1 cellular context compared by ENCODE assay signal in the genomic region with DNA sequence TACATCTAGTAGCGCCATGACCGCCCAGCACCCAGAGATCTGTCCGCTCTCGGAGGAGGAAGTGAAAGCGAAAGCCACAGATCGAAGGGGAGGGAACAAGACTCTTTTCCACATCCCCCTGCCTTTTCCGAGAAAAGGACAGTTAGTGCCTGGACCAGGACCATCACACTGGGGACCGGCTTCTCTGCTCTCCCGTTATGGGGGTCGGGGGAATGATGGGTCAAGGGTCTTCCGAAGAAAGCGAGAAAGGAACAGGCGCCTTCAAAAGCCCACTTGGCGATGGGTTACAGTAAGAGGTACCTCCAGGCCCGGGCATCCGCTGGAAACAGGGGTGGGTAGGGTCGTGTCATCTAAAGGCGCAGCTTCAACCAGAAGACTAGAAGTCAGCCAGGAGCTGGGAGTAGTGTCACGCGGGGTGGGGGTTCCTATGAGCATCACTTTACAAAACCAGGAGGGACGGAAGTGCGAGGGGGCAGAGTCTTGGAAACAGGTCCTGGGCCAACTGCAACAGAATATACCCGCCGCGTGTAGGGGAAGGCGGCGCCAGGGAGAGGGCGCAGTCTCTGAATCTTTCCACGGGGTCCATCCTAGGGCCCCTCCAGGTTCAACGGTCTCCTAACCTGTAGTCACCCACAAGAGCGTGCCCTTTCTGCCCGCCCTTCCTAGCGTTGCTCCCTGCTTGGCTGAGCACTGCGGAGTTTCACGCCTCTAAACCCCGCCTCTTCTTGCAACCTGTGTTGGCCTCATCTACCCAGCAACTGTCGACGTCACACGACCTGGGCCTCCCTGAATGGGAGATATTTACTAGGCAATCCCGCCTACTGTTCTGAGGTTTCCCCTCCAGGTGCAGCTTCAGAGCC.
A peak's percentile ranks its signal among the peaks of the same experiment; 100 is the strongest.
TF ChIP-seq lines count a peak whose summit lies in the region.

TSS of gene PSMB8 (minus strand) at position 69 of the 860 bp plus-strand sequence. CDS start at position 18, 51 bp downstream.

TF ChIP-seq in HepG2, 621 proteins besides CTCF, POLR2A, EP300 and RAD21 (continued from another document and continues in another):
- TF ChIP-seq, protein P1, sequence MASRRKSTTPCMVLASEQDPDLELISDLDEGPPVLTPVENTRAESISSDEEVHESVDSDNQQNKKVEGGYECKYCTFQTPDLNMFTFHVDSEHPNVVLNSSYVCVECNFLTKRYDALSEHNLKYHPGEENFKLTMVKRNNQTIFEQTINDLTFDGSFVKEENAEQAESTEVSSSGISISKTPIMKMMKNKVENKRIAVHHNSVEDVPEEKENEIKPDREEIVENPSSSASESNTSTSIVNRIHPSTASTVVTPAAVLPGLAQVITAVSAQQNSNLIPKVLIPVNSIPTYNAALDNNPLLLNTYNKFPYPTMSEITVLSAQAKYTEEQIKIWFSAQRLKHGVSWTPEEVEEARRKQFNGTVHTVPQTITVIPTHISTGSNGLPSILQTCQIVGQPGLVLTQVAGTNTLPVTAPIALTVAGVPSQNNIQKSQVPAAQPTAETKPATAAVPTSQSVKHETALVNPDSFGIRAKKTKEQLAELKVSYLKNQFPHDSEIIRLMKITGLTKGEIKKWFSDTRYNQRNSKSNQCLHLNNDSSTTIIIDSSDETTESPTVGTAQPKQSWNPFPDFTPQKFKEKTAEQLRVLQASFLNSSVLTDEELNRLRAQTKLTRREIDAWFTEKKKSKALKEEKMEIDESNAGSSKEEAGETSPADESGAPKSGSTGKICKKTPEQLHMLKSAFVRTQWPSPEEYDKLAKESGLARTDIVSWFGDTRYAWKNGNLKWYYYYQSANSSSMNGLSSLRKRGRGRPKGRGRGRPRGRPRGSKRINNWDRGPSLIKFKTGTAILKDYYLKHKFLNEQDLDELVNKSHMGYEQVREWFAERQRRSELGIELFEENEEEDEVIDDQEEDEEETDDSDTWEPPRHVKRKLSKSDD (CRISPR knock-in tag; IDR thresholded peaks at IDR 0.05; ENCODE audit: low read depth): peak; percentile 13; the same call in 1 of the 2 replicates
- TF ChIP-seq ZNF788 (CRISPR knock-in tag; IDR thresholded peaks at IDR 0.05; ENCODE audit: borderline replicate concordance) (0 out of 2 replicates have a peak, but pooled peaks have one; percentile 40), KDM4B (CRISPR knock-in tag; IDR thresholded peaks at IDR 0.05) (peak; percentile 25; the same call in 1 of the 2 replicates), HDAC1 (CRISPR knock-in tag; IDR thresholded peaks at IDR 0.05) (peak; percentile 67), STAG1 (CRISPR knock-in tag; IDR thresholded peaks at IDR 0.05) (no peak), DMTF1 (CRISPR knock-in tag; IDR thresholded peaks at IDR 0.05) (no peak), ZNF678 (CRISPR knock-in tag; IDR thresholded peaks at IDR 0.05) (peak; percentile 44; the same call in 1 of the 2 replicates), HNF1B (CRISPR knock-in tag; IDR thresholded peaks at IDR 0.05) (peak; percentile 63; the same call in 1 of the 2 replicates), IRF2 (CRISPR knock-in tag; IDR thresholded peaks at IDR 0.05) (peak; percentile 100), GATAD1 (CRISPR knock-in tag; IDR thresholded peaks at IDR 0.05) (0 out of 2 replicates have a peak, but pooled peaks have one; percentile 34), ATF2 (CRISPR knock-in tag; IDR thresholded peaks at IDR 0.05) (0 out of 2 replicates have a peak, but pooled peaks have one; percentile 15), SRSF1 (optimal IDR thresholded peaks at IDR 0.05; ENCODE audit: low read depth, low read length) (peak; percentile 30), DDIT3 (CRISPR knock-in tag; IDR thresholded peaks at IDR 0.05) (0 out of 2 replicates have a peak, but pooled peaks have one; percentile 35), PREB (CRISPR knock-in tag; IDR thresholded peaks at IDR 0.05) (peak; percentile 5; the same call in 1 of the 2 replicates), ZNF574 (CRISPR knock-in tag; IDR thresholded peaks at IDR 0.05) (peak; percentile 56), HOXA7 (CRISPR knock-in tag; IDR thresholded peaks at IDR 0.05) (no peak)
- TF ChIP-seq, protein P2, sequence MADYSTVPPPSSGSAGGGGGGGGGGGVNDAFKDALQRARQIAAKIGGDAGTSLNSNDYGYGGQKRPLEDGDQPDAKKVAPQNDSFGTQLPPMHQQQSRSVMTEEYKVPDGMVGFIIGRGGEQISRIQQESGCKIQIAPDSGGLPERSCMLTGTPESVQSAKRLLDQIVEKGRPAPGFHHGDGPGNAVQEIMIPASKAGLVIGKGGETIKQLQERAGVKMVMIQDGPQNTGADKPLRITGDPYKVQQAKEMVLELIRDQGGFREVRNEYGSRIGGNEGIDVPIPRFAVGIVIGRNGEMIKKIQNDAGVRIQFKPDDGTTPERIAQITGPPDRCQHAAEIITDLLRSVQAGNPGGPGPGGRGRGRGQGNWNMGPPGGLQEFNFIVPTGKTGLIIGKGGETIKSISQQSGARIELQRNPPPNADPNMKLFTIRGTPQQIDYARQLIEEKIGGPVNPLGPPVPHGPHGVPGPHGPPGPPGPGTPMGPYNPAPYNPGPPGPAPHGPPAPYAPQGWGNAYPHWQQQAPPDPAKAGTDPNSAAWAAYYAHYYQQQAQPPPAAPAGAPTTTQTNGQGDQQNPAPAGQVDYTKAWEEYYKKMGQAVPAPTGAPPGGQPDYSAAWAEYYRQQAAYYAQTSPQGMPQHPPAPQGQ (CRISPR knock-in tag; IDR thresholded peaks at IDR 0.05; ENCODE audit: borderline replicate concordance): 0 out of 2 replicates have a peak, but pooled peaks have one; percentile 42
- TF ChIP-seq, protein P3, sequence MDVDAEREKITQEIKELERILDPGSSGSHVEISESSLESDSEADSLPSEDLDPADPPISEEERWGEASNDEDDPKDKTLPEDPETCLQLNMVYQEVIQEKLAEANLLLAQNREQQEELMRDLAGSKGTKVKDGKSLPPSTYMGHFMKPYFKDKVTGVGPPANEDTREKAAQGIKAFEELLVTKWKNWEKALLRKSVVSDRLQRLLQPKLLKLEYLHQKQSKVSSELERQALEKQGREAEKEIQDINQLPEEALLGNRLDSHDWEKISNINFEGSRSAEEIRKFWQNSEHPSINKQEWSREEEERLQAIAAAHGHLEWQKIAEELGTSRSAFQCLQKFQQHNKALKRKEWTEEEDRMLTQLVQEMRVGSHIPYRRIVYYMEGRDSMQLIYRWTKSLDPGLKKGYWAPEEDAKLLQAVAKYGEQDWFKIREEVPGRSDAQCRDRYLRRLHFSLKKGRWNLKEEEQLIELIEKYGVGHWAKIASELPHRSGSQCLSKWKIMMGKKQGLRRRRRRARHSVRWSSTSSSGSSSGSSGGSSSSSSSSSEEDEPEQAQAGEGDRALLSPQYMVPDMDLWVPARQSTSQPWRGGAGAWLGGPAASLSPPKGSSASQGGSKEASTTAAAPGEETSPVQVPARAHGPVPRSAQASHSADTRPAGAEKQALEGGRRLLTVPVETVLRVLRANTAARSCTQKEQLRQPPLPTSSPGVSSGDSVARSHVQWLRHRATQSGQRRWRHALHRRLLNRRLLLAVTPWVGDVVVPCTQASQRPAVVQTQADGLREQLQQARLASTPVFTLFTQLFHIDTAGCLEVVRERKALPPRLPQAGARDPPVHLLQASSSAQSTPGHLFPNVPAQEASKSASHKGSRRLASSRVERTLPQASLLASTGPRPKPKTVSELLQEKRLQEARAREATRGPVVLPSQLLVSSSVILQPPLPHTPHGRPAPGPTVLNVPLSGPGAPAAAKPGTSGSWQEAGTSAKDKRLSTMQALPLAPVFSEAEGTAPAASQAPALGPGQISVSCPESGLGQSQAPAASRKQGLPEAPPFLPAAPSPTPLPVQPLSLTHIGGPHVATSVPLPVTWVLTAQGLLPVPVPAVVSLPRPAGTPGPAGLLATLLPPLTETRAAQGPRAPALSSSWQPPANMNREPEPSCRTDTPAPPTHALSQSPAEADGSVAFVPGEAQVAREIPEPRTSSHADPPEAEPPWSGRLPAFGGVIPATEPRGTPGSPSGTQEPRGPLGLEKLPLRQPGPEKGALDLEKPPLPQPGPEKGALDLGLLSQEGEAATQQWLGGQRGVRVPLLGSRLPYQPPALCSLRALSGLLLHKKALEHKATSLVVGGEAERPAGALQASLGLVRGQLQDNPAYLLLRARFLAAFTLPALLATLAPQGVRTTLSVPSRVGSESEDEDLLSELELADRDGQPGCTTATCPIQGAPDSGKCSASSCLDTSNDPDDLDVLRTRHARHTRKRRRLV (CRISPR knock-in tag; IDR thresholded peaks at IDR 0.05): 0 out of 2 replicates have a peak, but pooled peaks have one; percentile 41
- TF ChIP-seq, protein P4, sequence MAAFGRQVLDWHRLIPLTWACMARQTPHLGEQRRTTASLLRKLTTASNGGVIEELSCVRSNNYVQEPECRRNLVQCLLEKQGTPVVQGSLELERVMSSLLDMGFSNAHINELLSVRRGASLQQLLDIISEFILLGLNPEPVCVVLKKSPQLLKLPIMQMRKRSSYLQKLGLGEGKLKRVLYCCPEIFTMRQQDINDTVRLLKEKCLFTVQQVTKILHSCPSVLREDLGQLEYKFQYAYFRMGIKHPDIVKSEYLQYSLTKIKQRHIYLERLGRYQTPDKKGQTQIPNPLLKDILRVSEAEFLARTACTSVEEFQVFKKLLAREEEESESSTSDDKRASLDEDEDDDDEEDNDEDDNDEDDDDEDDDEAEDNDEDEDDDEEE (CRISPR knock-in tag; IDR thresholded peaks at IDR 0.05): no peak
- TF ChIP-seq, protein P5, sequence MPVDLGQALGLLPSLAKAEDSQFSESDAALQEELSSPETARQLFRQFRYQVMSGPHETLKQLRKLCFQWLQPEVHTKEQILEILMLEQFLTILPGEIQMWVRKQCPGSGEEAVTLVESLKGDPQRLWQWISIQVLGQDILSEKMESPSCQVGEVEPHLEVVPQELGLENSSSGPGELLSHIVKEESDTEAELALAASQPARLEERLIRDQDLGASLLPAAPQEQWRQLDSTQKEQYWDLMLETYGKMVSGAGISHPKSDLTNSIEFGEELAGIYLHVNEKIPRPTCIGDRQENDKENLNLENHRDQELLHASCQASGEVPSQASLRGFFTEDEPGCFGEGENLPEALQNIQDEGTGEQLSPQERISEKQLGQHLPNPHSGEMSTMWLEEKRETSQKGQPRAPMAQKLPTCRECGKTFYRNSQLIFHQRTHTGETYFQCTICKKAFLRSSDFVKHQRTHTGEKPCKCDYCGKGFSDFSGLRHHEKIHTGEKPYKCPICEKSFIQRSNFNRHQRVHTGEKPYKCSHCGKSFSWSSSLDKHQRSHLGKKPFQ (CRISPR knock-in tag; IDR thresholded peaks at IDR 0.05; ENCODE audit: insufficient replicate concordance): no peak
